Comparison of ENCODE assay signal across 25 cellular contexts in genomic region chr16:55102077-55102476, GRCh38.
DNase-seq lines count a peak whose midpoint lies in the region; ATAC-seq, FAIRE-seq and TF ChIP-seq lines count a peak whose summit lies in the region.
"Had no signal": no experiment of that assay in that cellular context is flagged by ENCODE, and none has a peak within 500 bp of the region (broad histone marks: within the 10 kb centered on the region; RNA-seq: fewer than 3 reads in every experiment).

No MANE protein-coding gene starts in this region.

- no peaks in the 10 kb centered on the region for H3K27me3 Mint-ChIP-seq in stimulated activated memory B cell treated with anti-CD40 and anti-IgM and Interleukin-4, amounts not matched to agents 10 μg/mL and 1 μg/mL and 100 μg/mL, for 72 hours
- H3K27me3 Mint-ChIP-seq: CD4-positive, CD25-positive, alpha-beta regulatory T cell had no signal

- H3K36me3 Mint-ChIP-seq in stimulated activated memory B cell treated with anti-CD40 and anti-IgM and Interleukin-4, amounts not matched to agents 10 μg/mL and 1 μg/mL and 100 μg/mL, for 72 hours = no peaks in the 10 kb centered on the region
- peaks cover 0 to 7% of the 10 kb centered on the region in 2 donors for H3K36me3 Mint-ChIP-seq in activated naive CD4-positive, alpha-beta T cell treated with anti-CD3 and anti-CD28 coated beads, Interleukin-2, amount 50 U/mL, for 72 hours
- H3K36me3 Mint-ChIP-seq: CD4-positive, CD25-positive, alpha-beta regulatory T cell; CD8-positive, alpha-beta T cell had no signal

- H3K4me1 ChIP-seq in BLaER1 treated with 17β-estradiol and CSF1 and Interleukin-3, amounts not matched to agents 10 nM and 100 nM = peaks cover 19 to 58% (median 52%) of the 10 kb centered on the region in 10 experiments
- H3K4me1 ChIP-seq in K562 (replicated peaks in 1 of 2; ENCODE audit: control insufficient read depth in 2 of 2, insufficient read depth in 2 of 2, low read length in 2 of 2) (no peaks in the 10 kb centered on the region), sigmoid colon (peaks cover 0 to 10% (median 0%) of the 10 kb centered on the region in 4 donors), left ventricle myocardium inferior (no peaks in the 10 kb centered on the region)
- H3K4me1 ChIP-seq: A549, BE2C had no signal

- no peak for TF ChIP-seq CTCF in K562 (IDR thresholded peaks at IDR 0.05 in 2 of 3, conservative IDR thresholded peaks at IDR 0.05 in 1 of 3; ENCODE audit: insufficient read depth in 2 of 3, low read depth in 1 of 3, low read length in 3 of 3)
- no peak for TF ChIP-seq CTCF in sigmoid colon (IDR thresholded peaks at IDR 0.05)
- no peak for TF ChIP-seq CTCF in left ventricle myocardium inferior (IDR thresholded peaks at IDR 0.05; ENCODE audit: borderline replicate concordance)

- TF ChIP-seq POLR2A in K562 (conservative IDR thresholded peaks at IDR 0.05) (no peak), sigmoid colon (IDR thresholded peaks at IDR 0.05) (no peak)

- no peak for TF ChIP-seq RAD21 in K562 (CRISPR knock-in tag; conservative IDR thresholded peaks at IDR 0.05 in 1 of 2, IDR thresholded peaks at IDR 0.05 in 1 of 2)

- no peak for ATAC-seq in K562
- no peak for ATAC-seq in stimulated activated memory B cell treated with anti-CD40 and anti-IgM and Interleukin-4, amounts not matched to agents 10 μg/mL and 1 μg/mL and 100 μg/mL, for 72 hours
- no peak for ATAC-seq in activated naive CD4-positive, alpha-beta T cell treated with anti-CD3 and anti-CD28 coated beads, Interleukin-2, amount 50 U/mL, for 72 hours
- ATAC-seq: A549; CD8-positive, alpha-beta T cell; GM12878; HCT116 had no signal

- H3K4me1 Mint-ChIP-seq in stimulated activated memory B cell treated with anti-CD40 and anti-IgM and Interleukin-4, amounts not matched to agents 10 μg/mL and 1 μg/mL and 100 μg/mL, for 72 hours = no peaks in the 10 kb centered on the region
- H3K4me1 Mint-ChIP-seq: CD4-positive, CD25-positive, alpha-beta regulatory T cell; H9 had no signal

- peaks cover 0 to 23% (median 16%) of the 10 kb centered on the region in 11 experiments; a peak in 17 of 22 replicates for H3K9me3 ChIP-seq in BLaER1 treated with 17β-estradiol and CSF1 and Interleukin-3, amounts not matched to agents 10 nM and 100 nM (replicated peaks in 1 of 11)
- no peaks in the 10 kb centered on the region for H3K9me3 ChIP-seq in K562 (replicated peaks; ENCODE audit: control insufficient read depth, insufficient read depth, low read depth, low read length)
- H3K9me3 ChIP-seq in sigmoid colon = peaks cover 0 to 5% (median 0%) of the 10 kb centered on the region in 4 donors
- peaks cover 12% of the 10 kb centered on the region for H3K9me3 ChIP-seq in left ventricle myocardium inferior (replicated peaks)
- H3K9me3 ChIP-seq: A549, BE2C had no signal

- H3K9me3 Mint-ChIP-seq in stimulated activated memory B cell treated with anti-CD40 and anti-IgM and Interleukin-4, amounts not matched to agents 10 μg/mL and 1 μg/mL and 100 μg/mL, for 72 hours = peaks cover 4% of the 10 kb centered on the region
- peaks cover 10 to 13% of the 10 kb centered on the region in 2 donors for H3K9me3 Mint-ChIP-seq in activated naive CD4-positive, alpha-beta T cell treated with anti-CD3 and anti-CD28 coated beads, Interleukin-2, amount 50 U/mL, for 72 hours
- H3K9me3 Mint-ChIP-seq: H9 had no signal

- FAIRE-seq in K562 (lab: Jason Lieb, UNC) = no peak
- FAIRE-seq: A549, D721Med, GM12878, GM19239 had no signal

- no peaks in the 10 kb centered on the region for H4K20me1 ChIP-seq in BLaER1 treated with 17β-estradiol and CSF1 and Interleukin-3, amounts not matched to agents 10 nM and 100 nM
- no peaks in the 10 kb centered on the region for H4K20me1 ChIP-seq in K562 (replicated peaks; ENCODE audit: control insufficient read depth, insufficient read depth, low read length)

- H3K27me3 ChIP-seq in BLaER1 treated with 17β-estradiol and CSF1 and Interleukin-3, amounts not matched to agents 10 nM and 100 nM = no peaks in the 10 kb centered on the region
- peaks cover 14 to 30% of the 10 kb centered on the region in 2 experiments; a peak in 4 of 5 replicates for H3K27me3 ChIP-seq in K562 (ENCODE audit: control insufficient read depth in 2 of 2, insufficient read depth in 2 of 2, low read length in 2 of 2)
- H3K27me3 ChIP-seq in sigmoid colon = no peaks in the 10 kb centered on the region
- H3K27me3 ChIP-seq in left ventricle myocardium inferior (ENCODE audit: low read depth) = peaks cover 29% of the 10 kb centered on the region
- H3K27me3 ChIP-seq: BE2C had no signal

- no TSS peak for BruUV-seq in K562 (replicated peaks; lab: Mats Ljungman, UMichigan)

- H3K36me3 ChIP-seq in BLaER1 treated with 17β-estradiol and CSF1 and Interleukin-3, amounts not matched to agents 10 nM and 100 nM = no peaks in the 10 kb centered on the region
- H3K36me3 ChIP-seq in K562 (ENCODE audit: control insufficient read depth, insufficient read depth, low read length) (no peaks in the 10 kb centered on the region), sigmoid colon (no peaks in the 10 kb centered on the region), left ventricle myocardium inferior (no peaks in the 10 kb centered on the region)
- H3K36me3 ChIP-seq: BE2C had no signal

- H3K79me2 ChIP-seq in K562 (ENCODE audit: control insufficient read depth, insufficient read depth, low read length) = no peaks in the 10 kb centered on the region

- H3K9ac ChIP-seq in BLaER1 treated with 17β-estradiol and CSF1 and Interleukin-3, amounts not matched to agents 10 nM and 100 nM = no peak overlapping the region
- no peak overlapping the region for H3K9ac ChIP-seq in K562 (ENCODE audit: insufficient read depth in 1 of 2, low read depth in 2 of 2, low read length in 2 of 2)
- H3K9ac ChIP-seq: GM23248 had no signal

- DNase-seq in K562 (ENCODE audit: extremely low read depth in 1 of 4, low spot score in 3 of 4) (no peak), sigmoid colon (peak; percentile 6), left ventricle myocardium inferior (no peak)
- DNase-seq in activated naive CD4-positive, alpha-beta T cell treated with anti-CD3 and anti-CD28 coated beads, Interleukin-2, amount 50 U/mL, for 72 hours (ENCODE audit: low spot score in 2 of 2) = no peak
- DNase-seq: 8988T; ACHN; AML-193; BE2C; CD4-positive, CD25-positive, alpha-beta regulatory T cell; CD8-positive, alpha-beta T cell; DMS 273 treated with DMSO at 0.1 percent for 48 hours; DMS79; EL; GDM1; GM23248; H9; HFFc6 had no signal

- intact Hi-C loops in K562 (cut with micrococcal nuclease) = no loop called here
- intact Hi-C loops in sigmoid colon (cut with DNase I) = no loop called here
- intact Hi-C loops in left ventricle myocardium inferior (cut with micrococcal nuclease) = no loop called here

- H3K4me2 ChIP-seq in BLaER1 treated with 17β-estradiol and CSF1 and Interleukin-3, amounts not matched to agents 10 nM and 100 nM = peak overlapping the region in 6 of 11 experiments; percentile 54 to 80 (median 62); a peak in 5 of 22 replicates
- no peak overlapping the region for H3K4me2 ChIP-seq in K562 (ENCODE audit: insufficient read depth, low read length)
- H3K4me2 ChIP-seq: A549 had no signal

- CTCF ChIA-PET in K562 (lab: Yijun Ruan, JAX; ENCODE audit: low intra/inter-chr PET ratio) = no interaction called here

- POLR2A ChIA-PET in K562 (lab: Yijun Ruan, JAX) = no interaction called here

- TF ChIP-seq EP300 in K562 (IDR thresholded peaks at IDR 0.05; ENCODE audit: low read length) = no peak
- no peak for TF ChIP-seq EP300 in sigmoid colon (IDR thresholded peaks at IDR 0.05)

- no peaks in the 10 kb centered on the region for H3K9me1 ChIP-seq in K562 (ENCODE audit: control insufficient read depth, insufficient read depth, low read length)

- H3K4me3 Mint-ChIP-seq in stimulated activated memory B cell treated with anti-CD40 and anti-IgM and Interleukin-4, amounts not matched to agents 10 μg/mL and 1 μg/mL and 100 μg/mL, for 72 hours = no peak overlapping the region
- H3K4me3 Mint-ChIP-seq: CD4-positive, CD25-positive, alpha-beta regulatory T cell; CD8-positive, alpha-beta T cell; H9; HFFc6 had no signal

- no peak overlapping the region for H3K4me3 ChIP-seq in BLaER1 treated with 17β-estradiol and CSF1 and Interleukin-3, amounts not matched to agents 10 nM and 100 nM
- no peak overlapping the region for H3K4me3 ChIP-seq in K562
- no peak overlapping the region for H3K4me3 ChIP-seq in sigmoid colon
- no peak overlapping the region for H3K4me3 ChIP-seq in left ventricle myocardium inferior
- H3K4me3 ChIP-seq: A549, GM12878, GM23248 had no signal

- H3K27ac ChIP-seq in BLaER1 treated with 17β-estradiol and CSF1 and Interleukin-3, amounts not matched to agents 10 nM and 100 nM = no peak overlapping the region
- H3K27ac ChIP-seq in K562 (ENCODE audit: extremely low read depth, low read depth, low read length) (no peak overlapping the region), sigmoid colon (no peak overlapping the region), left ventricle myocardium inferior (replicated peaks) (no peak overlapping the region)
- H3K27ac ChIP-seq: A549, C4-2B, GM23248 had no signal

- in situ Hi-C loops in K562 (cut with MboI) = no loop called here

- no peak overlapping the region for H3K27ac Mint-ChIP-seq in stimulated activated memory B cell treated with anti-CD40 and anti-IgM and Interleukin-4, amounts not matched to agents 10 μg/mL and 1 μg/mL and 100 μg/mL, for 72 hours
- no peak overlapping the region for H3K27ac Mint-ChIP-seq in activated naive CD4-positive, alpha-beta T cell treated with anti-CD3 and anti-CD28 coated beads, Interleukin-2, amount 50 U/mL, for 72 hours
- H3K27ac Mint-ChIP-seq: CD4-positive, CD25-positive, alpha-beta regulatory T cell; CD8-positive, alpha-beta T cell; HFFc6 had no signal

- 0% methylated on average over 1 of the region's 1 CpG for WGBS in K562 (ENCODE audit: insufficient coverage, low coverage, missing lambda C conversion rate)
- 56 to 71% methylated on average over 1 of the region's 1 CpG for WGBS in sigmoid colon, 2 donors

- H2AFZ ChIP-seq in K562 (ENCODE audit: low read depth, low read length) = no peak overlapping the region
- H2AFZ ChIP-seq: GM23248 had no signal

TF ChIP-seq in K562, 482 proteins besides CTCF, POLR2A, EP300 and RAD21:
- TF ChIP-seq RBM25 (IDR thresholded peaks at IDR 0.05; ENCODE audit: low read depth, low read length, severe bottlenecking) (peak; percentile 96), NCOA1 (IDR thresholded peaks at IDR 0.05; ENCODE audit: low read depth) (no peak), CREBBP (IDR thresholded peaks at IDR 0.05; ENCODE audit: low read depth, low read length) (no peak)
